In genomic region chr9:113931140-113931539, GRCh38 we compare ENCODE assay signal across 20 cellular contexts. TPM values are rescaled to one million over a fixed set of nuclear protein-coding genes. Genes with fewer than 3 reads are reported as not detected.
A peak's percentile ranks its signal among the peaks of the same experiment; 100 is the strongest.
DNase-seq lines count a peak whose midpoint lies in the region; TF ChIP-seq lines count a peak whose summit lies in the region.
"Had no signal": no experiment of that assay in that cellular context is flagged by ENCODE, and none has a peak within 500 bp of the region (broad histone marks: within the 10 kb centered on the region; RNA-seq: fewer than 3 reads in every experiment).

No MANE protein-coding gene starts in this region.

- POLR2A ChIA-PET in A673 (lab: Charles Lee; ENCODE audit: low non-redundant PET), result no interaction called here

- DNase-seq in right atrium auricular region (ENCODE audit: low spot score) (peak; percentile 26), cardiac septum (ENCODE audit: low spot score) (no peak), colonic mucosa (peak; percentile 8), kidney tubule cell (ENCODE audit: low spot score) (peak; percentile 28), epidermal melanocyte (ENCODE audit: insufficient read length, low spot score) (no peak), COLO829 (ENCODE audit: low spot score) (no peak), A673 (ENCODE audit: low spot score) (no peak), RPMI8226 (no peak)
- DNase-seq: BE2C; CD4-positive, CD25-positive, alpha-beta regulatory T cell; DMS53; EL; HFFc6; KG1; NCI-H1694 treated with DMSO at 0.1 percent for 48 hours; NCI-H345; NCI-H69; NK-92 treated with Interleukin-12 subunit alpha and Interleukin-12 subunit beta, amount 100 ng/mL, for 24 hours; SHP77 had no signal

- intact Hi-C loops in cardiac septum (cut with DNase I) (no loop called here), colonic mucosa (cut with DNase I) (no loop called here), A673 (cut with micrococcal nuclease; ENCODE audit: unreplicated experiment) (no loop called here)

- H3K27me3 ChIP-seq in right atrium auricular region (no peaks in the 10 kb centered on the region), colonic mucosa (no peaks in the 10 kb centered on the region), A673 (replicated peaks; ENCODE audit: insufficient read depth, low read depth, low read length, poor library complexity) (no peaks in the 10 kb centered on the region)
- H3K27me3 ChIP-seq: BE2C had no signal

- H3K27ac ChIP-seq in right atrium auricular region, result no peak overlapping the region
- no peak overlapping the region for H3K27ac ChIP-seq in colonic mucosa
- no peak overlapping the region for H3K27ac ChIP-seq in A673 (ENCODE audit: low read depth, low read length, poor library complexity, severe bottlenecking)
- H3K27ac ChIP-seq: SK-N-MC had no signal

- no peak overlapping the region for H3K9ac ChIP-seq in colonic mucosa (ENCODE audit: low read depth in 2 of 2, low read length in 2 of 2)

- BruUV-seq in A673 (replicated peaks; lab: Mats Ljungman, UMichigan), result no TSS peak

- TF ChIP-seq CTCF in right atrium auricular region (IDR thresholded peaks at IDR 0.05) (no peak), colonic mucosa (IDR thresholded peaks at IDR 0.05) (no peak), A673 (conservative IDR thresholded peaks at IDR 0.05; ENCODE audit: low read depth, low read length) (no peak)

- CTCF ChIA-PET in A673 (lab: Charles Lee), result no interaction called here

- H3K36me3 ChIP-seq in right atrium auricular region, result no peaks in the 10 kb centered on the region
- H3K36me3 ChIP-seq in colonic mucosa, result no peaks in the 10 kb centered on the region
- H3K36me3 ChIP-seq in A673 (ENCODE audit: insufficient read depth, low read length, poor library complexity, severe bottlenecking), result no peaks in the 10 kb centered on the region
- H3K36me3 ChIP-seq: BE2C had no signal

- peaks cover 0 to 13% of the 10 kb centered on the region in 2 donors for H3K9me3 ChIP-seq in right atrium auricular region
- no peaks in the 10 kb centered on the region for H3K9me3 ChIP-seq in colonic mucosa
- H3K9me3 ChIP-seq in A673 (ENCODE audit: low read depth, low read length, poor library complexity, severe bottlenecking), result peaks cover 17% of the 10 kb centered on the region

- H3K4me3 ChIP-seq in right atrium auricular region (no peak overlapping the region), colonic mucosa (no peak overlapping the region), A673 (ENCODE audit: low read depth, low read length, poor library complexity, severe bottlenecking) (no peak overlapping the region)
- H3K4me3 ChIP-seq: SK-N-MC had no signal

- H3K4me1 ChIP-seq in right atrium auricular region (peaks cover 0 to 25% of the 10 kb centered on the region in 2 donors), colonic mucosa (no peaks in the 10 kb centered on the region), A673 (ENCODE audit: insufficient read depth, low read length, poor library complexity, severe bottlenecking) (peaks cover 6% of the 10 kb centered on the region)
- H3K4me1 ChIP-seq: BE2C had no signal

RNA-seq across cellular contexts. Expression of gene ZNF618, which starts 55.0 kb away (rescaled TPM):
- total RNA-seq in right atrium auricular region, result 1 to 10 TPM; 1.4 to 3.0 TPM
- total RNA-seq in cardiac septum, result 1.7 TPM
- total RNA-seq in colonic mucosa, result 1 to 10 TPM; 3.1 to 3.3 TPM
- total RNA-seq in A673 (2021), result 29.4 and 36.5 TPM in 2 replicates

Comparison
In these comparisons a context has a peak if more than half of its experiments do, and no peak if none do; other contexts are left out.
1. DNase-seq: peak in right atrium auricular region (single experiment), colonic mucosa (single experiment) and kidney tubule cell (single experiment); none in cardiac septum (single experiment), epidermal melanocyte (single experiment), COLO829 (single experiment), A673 (single experiment) and RPMI8226 (single experiment).